8 cellular contexts compared by ENCODE assay signal in the genomic region with DNA sequence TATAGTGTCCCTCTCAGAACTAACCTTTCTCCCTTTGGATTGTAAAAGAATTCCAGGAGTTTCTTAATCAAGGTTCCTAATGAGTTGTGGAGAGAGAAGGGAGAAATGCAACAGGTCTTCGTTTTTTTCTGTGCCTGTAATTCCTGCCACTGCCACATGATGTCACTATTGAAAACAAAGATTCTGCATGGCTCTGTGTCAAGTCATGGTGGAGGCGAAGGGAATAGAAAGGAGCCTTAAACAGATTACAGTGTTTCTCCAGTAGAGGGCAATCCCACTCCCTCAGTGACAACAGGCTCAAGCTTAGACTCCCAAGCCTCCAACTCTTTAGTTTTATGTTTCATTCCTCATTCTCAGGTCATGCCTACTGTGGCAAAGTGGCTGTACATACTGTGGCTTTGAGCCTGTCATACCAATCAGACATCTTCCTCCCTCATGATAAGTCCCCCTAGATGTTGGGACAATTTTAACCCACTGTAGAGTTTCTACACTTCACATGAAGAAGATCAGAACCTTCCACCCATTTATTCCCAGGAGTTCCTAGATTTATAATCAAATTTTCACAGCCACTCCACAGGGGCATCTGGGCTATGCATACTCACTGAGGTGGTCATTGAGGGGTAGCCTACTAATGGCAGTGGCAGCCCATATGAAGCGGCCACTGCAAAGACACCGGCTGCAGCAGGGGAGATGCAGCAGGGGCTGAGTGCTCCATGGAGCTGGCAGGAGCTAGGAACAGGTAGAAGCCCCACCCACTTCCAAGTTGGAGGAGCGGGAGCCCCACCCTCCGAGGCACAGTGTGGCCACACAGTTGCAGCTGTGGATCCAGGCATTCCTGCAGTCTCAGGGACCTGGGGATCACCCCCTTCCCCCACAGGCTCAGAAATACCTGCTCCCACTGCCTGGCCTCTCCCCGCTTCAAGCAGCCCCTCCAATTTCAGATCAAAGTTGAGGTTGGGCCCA.
DNase-seq lines count a peak whose midpoint lies in the region; ATAC-seq and TF ChIP-seq lines count a peak whose summit lies in the region.

No MANE protein-coding gene starts in this region.

- H3K27ac ChIP-seq in psoas muscle: no peak overlapping the region

- intact Hi-C loops in psoas muscle (cut with DNase I): loop anchor here in 1 of 2 donors (5.0 kb wide), 1 partner anchor 53 kb away; no protein-coding TSS in a partner anchor

- 79% methylated on average over 7 of the region's 7 CpGs for WGBS in psoas muscle, 3 donors

- no peaks in the 10 kb centered on the region for H3K4me1 ChIP-seq in psoas muscle

- peak; percentile 56 for ATAC-seq in GM19438 (IDR thresholded peaks at IDR 0.05; ENCODE audit: low read depth, unreplicated experiment)
- peak in 1 of 4 donors; percentile 50 for ATAC-seq in psoas muscle
- no peak for ATAC-seq in HG03135 (IDR thresholded peaks at IDR 0.05; ENCODE audit: unreplicated experiment)

- in situ Hi-C loops in Caki2 (cut with HindIII; ENCODE audit: low pct_unique_long_range_greater_than_20kb, low sequenced_read_pairs): no loop called here

- TF ChIP-seq CTCF in choroid plexus epithelial cell (conservative IDR thresholded peaks at IDR 0.05; ENCODE audit: low read depth, low read length) (peak; percentile 85), psoas muscle (IDR thresholded peaks at IDR 0.05) (peak; percentile 29)

- H3K27me3 ChIP-seq in psoas muscle (ENCODE audit: insufficient read depth in 3 of 3, low read length in 2 of 3): no peaks in the 10 kb centered on the region

- H3K36me3 ChIP-seq in psoas muscle (ENCODE audit: insufficient read depth in 1 of 2, low read depth in 1 of 2): no peaks in the 10 kb centered on the region

- H3K4me3 ChIP-seq in choroid plexus epithelial cell (ENCODE audit: low read depth, low read length) (no peak overlapping the region), psoas muscle (no peak overlapping the region)

- H3K9me3 ChIP-seq in psoas muscle: peaks cover 5% of the 10 kb centered on the region

- DNase-seq in Caki2 (ENCODE audit: low read depth) (peak; percentile 19), NCI-H69 (lab: John Stamatoyannopoulos, UW) (peak; percentile 45), choroid plexus epithelial cell (ENCODE audit: low read depth) (peak; percentile 91), psoas muscle (no peak), ureter (ENCODE audit: low spot score) (no peak), hippocampal formation (lab: John Stamatoyannopoulos, UW) (no peak)

Comparison
In these comparisons a context has a peak if more than half of its experiments do, and no peak if none do; other contexts are left out.
1. DNase-seq: peak in Caki2 (single experiment), NCI-H69 (single experiment) and choroid plexus epithelial cell (single experiment); none in psoas muscle (0 of 2), ureter (single experiment) and hippocampal formation (0 of 2).